In the genomic region with DNA sequence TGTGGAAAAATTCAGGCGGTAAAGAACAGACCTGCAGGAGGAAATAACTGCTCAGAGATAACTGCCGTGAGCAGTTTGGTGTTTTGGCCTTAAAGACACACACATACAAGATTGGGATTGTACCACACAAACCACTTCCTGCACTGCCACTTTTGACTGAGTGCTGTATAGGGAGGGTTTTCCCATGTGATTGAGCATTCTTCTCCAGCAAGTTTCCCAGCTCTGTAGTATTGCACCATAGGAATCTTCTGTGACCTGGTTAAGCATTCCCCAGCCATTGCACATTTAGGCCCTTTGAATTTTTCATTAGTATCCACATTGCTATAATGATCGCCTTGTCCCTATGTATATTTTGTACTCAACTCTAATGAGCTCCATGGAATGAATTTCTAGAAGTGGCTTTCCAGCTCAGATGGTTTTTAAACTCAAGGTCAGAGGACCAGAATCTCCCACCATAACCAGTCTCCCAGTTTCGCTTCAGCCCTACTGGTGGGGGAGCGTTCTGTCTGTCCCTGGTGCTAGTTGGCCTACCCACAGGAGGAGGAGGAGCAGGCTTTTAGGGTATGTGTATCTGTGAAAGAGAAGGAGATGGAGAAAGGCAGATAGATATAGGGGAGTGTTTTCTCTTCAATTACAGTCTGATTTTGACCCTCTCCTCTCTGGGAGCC, we compare ENCODE assay signal across 1 cellular context.
TF ChIP-seq lines count a peak whose summit lies in the region.

No MANE protein-coding gene starts in this region.

TF ChIP-seq in K562, 482 proteins besides CTCF, POLR2A, EP300 and RAD21 (continued from another document):
- TF ChIP-seq SRSF1 (IDR thresholded peaks at IDR 0.05; ENCODE audit: low read depth, low read length) (no peak), ZNF785 (CRISPR knock-in tag; IDR thresholded peaks at IDR 0.05) (no peak), TGIF2 (CRISPR knock-in tag; IDR thresholded peaks at IDR 0.05) (no peak), CEBPG (CRISPR knock-in tag; IDR thresholded peaks at IDR 0.05) (no peak), CEBPG (tag; conservative IDR thresholded peaks at IDR 0.05 in 1 of 2, IDR thresholded peaks at IDR 0.05 in 1 of 2) (peak in 1 of 2 experiments; percentile 41; a peak in 2 of 4 replicates), ZNF23 (CRISPR knock-in tag; IDR thresholded peaks at IDR 0.05) (no peak), HMG20B (CRISPR knock-in tag; IDR thresholded peaks at IDR 0.05) (0 out of 2 replicates have a peak, but pooled peaks have one; percentile 30), ZNF224 (CRISPR knock-in tag; IDR thresholded peaks at IDR 0.05) (no peak), ZNF76 (CRISPR knock-in tag; IDR thresholded peaks at IDR 0.05; ENCODE audit: borderline replicate concordance) (no peak), ZNF75A (CRISPR knock-in tag; IDR thresholded peaks at IDR 0.05) (peak; percentile 69; the same call in 1 of the 2 replicates)
TF ChIP-seq in K562: peak in this region for 10.
